Comparison of ENCODE assay signal across 40 cellular contexts in genomic region chr4:1427010-1427409, GRCh38. TPM values are rescaled to one million over a fixed set of nuclear protein-coding genes. Genes with fewer than 3 reads are reported as not detected.
"Had no signal": no experiment of that assay in that cellular context is flagged by ENCODE, and none has a peak within 500 bp of the region (broad histone marks: within the 10 kb centered on the region; RNA-seq: fewer than 3 reads in every experiment).

No MANE protein-coding gene starts in this region.

- H3K9me3 ChIP-seq: adrenal gland, ascending aorta, body of pancreas had no signal

- ATAC-seq: activated naive CD4-positive, alpha-beta T cell treated with anti-CD3 and anti-CD28 coated beads, Interleukin-2, amount 50 U/mL, for 72 hours; activated naive CD8-positive, alpha-beta T cell treated with anti-CD3 and anti-CD28 coated beads, Interleukin-2, amount 50 U/mL, for 24 hours; activated T-cell treated with anti-CD3 and anti-CD28 coated beads, Interleukin-2, amount 50 U/mL, for 4 hours; activated T-cell treated with anti-CD3 and anti-CD28 coated beads, Interleukin-2, amount 50 U/mL, for 72 hours; activated T-helper 17 cell treated with anti-CD3 and anti-CD28 coated beads, Interleukin-2, amount 50 U/mL, for 72 hours; body of pancreas had no signal

- H3K36me3 ChIP-seq: adrenal gland, ascending aorta, brain microvascular endothelial cell, breast epithelium, cardiac muscle cell had no signal

- H3K27ac ChIP-seq: adrenal gland, ascending aorta, body of pancreas, brain microvascular endothelial cell, breast epithelium, cardiac muscle cell had no signal

- H3K4me1 ChIP-seq: adrenal gland, ascending aorta, body of pancreas, breast epithelium had no signal

- DNase-seq: activated effector memory CD4-positive, alpha-beta T cell treated with anti-CD3 and anti-CD28 coated beads, Interleukin-2, amount 50 U/mL, for 16 hours; activated effector memory CD4-positive, alpha-beta T cell treated with Interleukin-2 at 50 U/mL for 16 hours; activated gamma-delta T cell; activated gamma-delta T cell treated with Interleukin-2 at 50 U/mL for 16 hours; activated naive CD4-positive, alpha-beta T cell; activated naive CD4-positive, alpha-beta T cell treated with anti-CD3 and anti-CD28 coated beads for 36 hours; activated naive CD4-positive, alpha-beta T cell treated with anti-CD3 and anti-CD28 coated beads, Interleukin-2, amount 10 ng/mL, durations not matched to agents 7 days and 5 days; activated naive CD4-positive, alpha-beta T cell treated with anti-CD3 and anti-CD28 coated beads, Interleukin-2, amount 50 U/mL, for 16 hours; activated naive CD4-positive, alpha-beta T cell treated with Interleukin-2 at 50 U/mL for 16 hours; activated naive CD8-positive, alpha-beta T cell treated with anti-CD3 and anti-CD28 coated beads for 36 hours; activated naive CD8-positive, alpha-beta T cell treated with anti-CD3 and anti-CD28 coated beads, Interleukin-2, amount 10 ng/mL, durations not matched to agents 7 days and 5 days; activated naive CD8-positive, alpha-beta T cell treated with anti-CD3 and anti-CD28 coated beads, Interleukin-2, amount 50 U/mL, for 24 hours; activated T-cell treated with anti-CD3 and anti-CD28 coated beads, Interleukin-2, amount 50 U/mL, for 1 hour; activated T-cell treated with anti-CD3 and anti-CD28 coated beads, Interleukin-2, amount 50 U/mL, for 24 hours; activated T-cell treated with anti-CD3 and anti-CD28 coated beads, Interleukin-2, amount 50 U/mL, for 4 hours; activated T-cell treated with anti-CD3 and anti-CD28 coated beads, Interleukin-2, amount 50 U/mL, for 48 hours; activated T-cell treated with anti-CD3 and anti-CD28 coated beads, Interleukin-2, amount 50 U/mL, for 72 hours; amniotic stem cell; amygdala; anterior cingulate cortex; brain microvascular endothelial cell; caudate nucleus; central memory CD4-positive, alpha-beta T cell; cerebellar nuclear complex had no signal

- H3K4me3 ChIP-seq: adrenal gland, ascending aorta, body of pancreas, breast epithelium, cardiac muscle cell had no signal

- H3K27me3 ChIP-seq: ascending aorta, brain microvascular endothelial cell had no signal

RNA-seq across cellular contexts. Expression of gene NKX1-1, which starts 20.8 kb away (rescaled TPM):
- total RNA-seq: activated naive CD4-positive, alpha-beta T cell treated with anti-CD3 and anti-CD28 coated beads for 36 hours; activated naive CD4-positive, alpha-beta T cell treated with anti-CD3 and anti-CD28 coated beads, Interleukin-2, amount 50 U/mL, for 72 hours; activated naive CD8-positive, alpha-beta T cell treated with anti-CD3 and anti-CD28 coated beads for 36 hours; activated naive CD8-positive, alpha-beta T cell treated with anti-CD3 and anti-CD28 coated beads, Interleukin-2, amount 10 ng/mL, durations not matched to agents 7 days and 5 days; activated T-cell treated with anti-CD3 and anti-CD28 coated beads, Interleukin-2, amount 50 U/mL, for 4 hours; activated T-cell treated with anti-CD3 and anti-CD28 coated beads, Interleukin-2, amount 50 U/mL, for 72 hours; activated T-helper 1 cell treated with anti-CD3 and anti-CD28 coated beads, Interleukin-12 subunit alpha, Interleukin-12 subunit beta, Interleukin-2, Interleukin-4 antibody, amounts not matched to agents 30 ng/mL and 10 ng/mL and 1 ng/mL, durations not matched to agents 14 hours and 24 hours and 36 hours; activated T-helper 17 cell treated with anti-CD3 and anti-CD28 coated beads, Interleukin-2, amount 50 U/mL, for 72 hours; activated T-helper 2 cell treated with anti-CD3 and anti-CD28 coated beads, Interferon-gamma antibody, Interleukin-2, Interleukin-4, amounts not matched to agents 10 μg/mL and 5 μg/mL and 100 μg/mL, durations not matched to agents 14 hours and 24 hours and 36 hours; adrenal gland; aorta; ascending aorta; astrocyte; body of pancreas; breast epithelium; bronchial epithelial cell; cardiac muscle cell; cardiac septum; cerebellum; chondrocyte had no signal
- polyA plus RNA-seq: adipose tissue, adrenal gland, aorta, cardiac muscle cell had no signal
